In genomic region chr22:28795071-28795693, GRCh38 we compare ENCODE assay signal across 15 cellular contexts. TPM values are rescaled to one million over a fixed set of nuclear protein-coding genes. Genes with fewer than 3 reads are reported as not detected.
DNase-seq lines count a peak whose midpoint lies in the region; ATAC-seq, FAIRE-seq and TF ChIP-seq lines count a peak whose summit lies in the region.
"Had no signal": no experiment of that assay in that cellular context is flagged by ENCODE, and none has a peak within 500 bp of the region (broad histone marks: within the 10 kb centered on the region; RNA-seq: fewer than 3 reads in every experiment).

No MANE protein-coding gene starts in this region.

- BruUV-seq in IMR-90 (replicated peaks; lab: Mats Ljungman, UMichigan): TSS peak; percentile 17

- DNase-seq in DMS53 (lab: John Stamatoyannopoulos, UW) (peak; percentile 25), DMS53 treated with DMSO at 0.1 percent for 48 hours (lab: John Stamatoyannopoulos, UW; ENCODE audit: unreplicated experiment) (no peak), IMR-90 (no peak), body of pancreas (peak in 1 of 4 donors; percentile 45), pancreas (peak in 2 of 6 donors; percentile 42 to 49)
- DNase-seq: activated T-cell treated with anti-CD3 and anti-CD28 coated beads, Interleukin-2, amount 50 U/mL, for 4 hours; Kasumi-1; WERI-Rb-1 had no signal

- H3K79me1 ChIP-seq in IMR-90 (ENCODE audit: low read depth in 1 of 2, low read length in 2 of 2): peaks cover 19 to 43% of the 10 kb centered on the region in 2 experiments

- no peak overlapping the region for H3K18ac ChIP-seq in IMR-90 (ENCODE audit: low read depth, low read length)

- no peaks in the 10 kb centered on the region for H3K4me1 ChIP-seq in IMR-90 (ENCODE audit: control insufficient read depth, insufficient read depth, low read length)
- H3K4me1 ChIP-seq in body of pancreas: peaks cover 55% of the 10 kb centered on the region
- peaks cover 0 to 21% (median 0%) of the 10 kb centered on the region in 3 donors for H3K4me1 ChIP-seq in pancreas
- H3K4me1 ChIP-seq: SJSA1 had no signal

- intact Hi-C loops in IMR-90 (cut with micrococcal nuclease): loop anchor here (10.0 kb wide), 1 partner anchor 190 kb away; no protein-coding TSS in a partner anchor
- intact Hi-C loops in body of pancreas (cut with DNase I): no loop called here
- intact Hi-C loops in pancreas (cut with DNase I): no loop called here

- no peak overlapping the region for H3K23ac ChIP-seq in IMR-90 (ENCODE audit: low read depth, low read length)

- no peak for TF ChIP-seq CTCF in IMR-90 (conservative IDR thresholded peaks at IDR 0.05; ENCODE audit: low read depth, low read length)
- no peak for TF ChIP-seq CTCF in body of pancreas (IDR thresholded peaks at IDR 0.05)
- no peak for TF ChIP-seq CTCF in pancreas (IDR thresholded peaks at IDR 0.05)

- H3K36me3 ChIP-seq in IMR-90 (ENCODE audit: control insufficient read depth, insufficient read depth, low read length) (peaks cover 33% of the 10 kb centered on the region), body of pancreas (replicated peaks in 1 of 2; ENCODE audit: insufficient read depth in 1 of 2, low read depth in 2 of 2) (peaks cover 16 to 32% of the 10 kb centered on the region in 2 donors), pancreas (peaks cover 0 to 55% (median 44%) of the 10 kb centered on the region in 3 donors)

- ATAC-seq in IMR-90 (ENCODE audit: low read depth): no peak
- no peak for ATAC-seq in body of pancreas
- peak in 1 of 4 donors; percentile 7 for ATAC-seq in pancreas
- ATAC-seq in HG02763 (IDR thresholded peaks at IDR 0.05; ENCODE audit: unreplicated experiment): no peak
- no peak for ATAC-seq in GM21529 (IDR thresholded peaks at IDR 0.05; ENCODE audit: unreplicated experiment)
- ATAC-seq in GM21786 (IDR thresholded peaks at IDR 0.05; ENCODE audit: unreplicated experiment): no peak
- ATAC-seq: activated T-cell treated with anti-CD3 and anti-CD28 coated beads, Interleukin-2, amount 50 U/mL, for 4 hours had no signal

- in situ Hi-C loops in IMR-90 (cut with MboI; ENCODE audit: low sequenced_read_pairs): no loop called here

- TF ChIP-seq RAD21 in IMR-90 (IDR thresholded peaks at IDR 0.05; ENCODE audit: low read length): no peak

- no peak overlapping the region for H3K4ac ChIP-seq in IMR-90 (ENCODE audit: low read depth, low read length)

- CTCF ChIA-PET in IMR-90 (lab: Yijun Ruan, JAX): no interaction called here

- no peak for TF ChIP-seq POLR2A in IMR-90 (IDR thresholded peaks at IDR 0.05; ENCODE audit: low read depth, low read length)
- no peak for TF ChIP-seq POLR2A in body of pancreas (IDR thresholded peaks at IDR 0.05)

- no peak overlapping the region for H2AFZ ChIP-seq in IMR-90 (replicated peaks; ENCODE audit: low read length, poor library complexity)

- H3K9me3 ChIP-seq in IMR-90 (ENCODE audit: control insufficient read depth, insufficient read depth, low read length) (no peaks in the 10 kb centered on the region), body of pancreas (no peaks in the 10 kb centered on the region), pancreas (no peaks in the 10 kb centered on the region)
- H3K9me3 ChIP-seq: SJSA1 had no signal

- POLR2A ChIA-PET in IMR-90 (lab: Charles Lee; ENCODE audit: unreplicated experiment): no interaction called here

- H4K5ac ChIP-seq in IMR-90 (ENCODE audit: low read depth, low read length): no peak overlapping the region

- no peak overlapping the region for H3K56ac ChIP-seq in IMR-90 (ENCODE audit: extremely low read depth, insufficient read depth, low read length)

- H3K9ac ChIP-seq in IMR-90 (ENCODE audit: low read depth, low read length): no peak overlapping the region

- H2BK20ac ChIP-seq in IMR-90 (ENCODE audit: low read depth, low read length): no peak overlapping the region

- no peak overlapping the region for H3K4me2 ChIP-seq in IMR-90 (ENCODE audit: low read depth, low read length)

- no peak overlapping the region for H2BK15ac ChIP-seq in IMR-90 (ENCODE audit: low read depth, low read length)

- H3K27ac ChIP-seq in IMR-90 (ENCODE audit: insufficient read depth, low read length) (no peak overlapping the region), body of pancreas (peak overlapping the region; percentile 53 to 100 (median 100)), pancreas (peak overlapping the region in 3 of 4 donors; percentile 97 to 100 (median 99))
- H3K27ac ChIP-seq: SJSA1, WERI-Rb-1 had no signal

- no peak overlapping the region for H2BK120ac ChIP-seq in IMR-90 (ENCODE audit: low read depth, low read length)

- WGBS in IMR-90 (ENCODE audit: extremely low coverage in 2 of 2, insufficient read length in 1 of 2), 2 experiments: 60% methylated on average over 1 of the region's 6 CpGs; no CpG with 5 or more reads in 1 of the 2 experiments
- 22 to 35% methylated on average over 4 to 6 of the region's 6 CpGs for WGBS in body of pancreas, 2 donors
- WGBS in pancreas, 2 donors: 31 to 33% methylated on average over 6 of the region's 6 CpGs

- FAIRE-seq in pancreas (lab: Jason Lieb, UNC): no peak
- FAIRE-seq: A204.1, endometrium, keratinocyte had no signal

- no peaks in the 10 kb centered on the region for H3K27me3 ChIP-seq in IMR-90 (ENCODE audit: control insufficient read depth, insufficient read depth, low read length)
- H3K27me3 ChIP-seq in body of pancreas: no peaks in the 10 kb centered on the region
- no peaks in the 10 kb centered on the region for H3K27me3 ChIP-seq in pancreas
- H3K27me3 ChIP-seq: SJSA1 had no signal

- no peak overlapping the region for H4K91ac ChIP-seq in IMR-90 (ENCODE audit: insufficient read depth, low read depth, low read length)

- no peak overlapping the region for H2BK5ac ChIP-seq in IMR-90 (ENCODE audit: low read depth, low read length, poor library complexity, severe bottlenecking)

- H2AK5ac ChIP-seq in IMR-90 (ENCODE audit: low read depth, low read length): no peak overlapping the region

- H4K8ac ChIP-seq in IMR-90 (ENCODE audit: low read depth in 2 of 2, low read length in 2 of 2): no peak overlapping the region

- peaks cover 55% of the 10 kb centered on the region for H4K20me1 ChIP-seq in IMR-90 (ENCODE audit: insufficient read depth, low read length)

- H3K14ac ChIP-seq in IMR-90 (replicated peaks; ENCODE audit: low read depth, low read length): no peak overlapping the region

- dilution Hi-C loops in IMR-90 (cut with HindIII; ENCODE audit: low sequenced_read_pairs, unreplicated experiment): no loop called here

- H3K9me1 ChIP-seq in IMR-90 (ENCODE audit: insufficient read depth, low read length): peaks cover 8% of the 10 kb centered on the region; the same call in 1 of the 2 replicates

- no peak overlapping the region for H2AK9ac ChIP-seq in IMR-90 (replicated peaks; ENCODE audit: low read depth, low read length, poor library complexity)

- H3K4me3 ChIP-seq in IMR-90 (ENCODE audit: insufficient read depth, low read depth, low read length) (no peak overlapping the region), body of pancreas (peak overlapping the region; percentile 8 to 21), pancreas (peak overlapping the region; percentile 80 to 94 (median 88))
- H3K4me3 ChIP-seq: SJSA1 had no signal

TF ChIP-seq in IMR-90, 13 proteins besides CTCF, POLR2A, EP300 and RAD21 (continues in another document):
- no peak for TF ChIP-seq CEBPB (IDR thresholded peaks at IDR 0.05; ENCODE audit: low read depth, low read length)
- no peak for TF ChIP-seq RFX5 (IDR thresholded peaks at IDR 0.05; ENCODE audit: low read depth, low read length)
- no peak for TF ChIP-seq SMC3 (IDR thresholded peaks at IDR 0.05; ENCODE audit: low read depth, low read length)
- no peak for TF ChIP-seq MXI1 (IDR thresholded peaks at IDR 0.05; ENCODE audit: borderline replicate concordance, low read depth, low read length)
- TF ChIP-seq MAFK (IDR thresholded peaks at IDR 0.05; ENCODE audit: low read depth, low read length): no peak
- no peak for TF ChIP-seq NFE2L2 (IDR thresholded peaks at IDR 0.05; ENCODE audit: low read depth, low read length)
- TF ChIP-seq, protein P1, sequence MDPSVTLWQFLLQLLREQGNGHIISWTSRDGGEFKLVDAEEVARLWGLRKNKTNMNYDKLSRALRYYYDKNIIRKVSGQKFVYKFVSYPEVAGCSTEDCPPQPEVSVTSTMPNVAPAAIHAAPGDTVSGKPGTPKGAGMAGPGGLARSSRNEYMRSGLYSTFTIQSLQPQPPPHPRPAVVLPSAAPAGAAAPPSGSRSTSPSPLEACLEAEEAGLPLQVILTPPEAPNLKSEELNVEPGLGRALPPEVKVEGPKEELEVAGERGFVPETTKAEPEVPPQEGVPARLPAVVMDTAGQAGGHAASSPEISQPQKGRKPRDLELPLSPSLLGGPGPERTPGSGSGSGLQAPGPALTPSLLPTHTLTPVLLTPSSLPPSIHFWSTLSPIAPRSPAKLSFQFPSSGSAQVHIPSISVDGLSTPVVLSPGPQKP (IDR thresholded peaks at IDR 0.05; ENCODE audit: borderline replicate concordance, low read depth, low read length): no peak
- no peak for TF ChIP-seq RCOR1 (IDR thresholded peaks at IDR 0.05; ENCODE audit: insufficient replicate concordance, low read length)

RNA-seq across cellular contexts. Expression of gene XBP1, which starts 5.2 kb away (rescaled TPM):
- 195 and 223 TPM in 2 replicates for total RNA-seq in IMR-90 (2012; rRNA removed)
- 93.8 and 95.0 TPM in 2 replicates for polyA plus RNA-seq in IMR-90 (2012; rRNA removed)
- 62.2 and 70.7 TPM in 2 replicates for polyA plus RNA-seq in IMR-90 (2012; cell fraction: cytosol; rRNA removed)
- polyA plus RNA-seq in IMR-90 (2012; cell fraction: nucleus; rRNA removed; ENCODE audit: low replicate concordance): 58.3 and 110 TPM in 2 replicates
- 100 to 1,000 TPM; 642 to 771 TPM for total RNA-seq in body of pancreas
- 100 to 1,000 TPM; 505 to 974 (median 718) TPM for total RNA-seq in pancreas
- 100 to 1,000 TPM; 178 to 250 TPM for polyA plus RNA-seq in pancreas

RNA-seq across cellular contexts. Expression of gene CCDC117, which starts 22.7 kb away (rescaled TPM):
- total RNA-seq in IMR-90 (2012; rRNA removed) (7.0 and 15.6 TPM in 2 replicates), body of pancreas (10 to 100 TPM; 13.8 to 16.3 TPM), pancreas (10 to 100 TPM in 3 of 6 donors, 1 to 10 TPM in 3; 7.8 to 15.7 (median 10.0) TPM)
- polyA plus RNA-seq in IMR-90 (2012; rRNA removed) (4.2 and 5.9 TPM in 2 replicates), pancreas (1 to 10 TPM; 5.1 to 5.3 TPM)
- 1.4 and 1.7 TPM in 2 replicates for polyA plus RNA-seq in IMR-90 (2012; cell fraction: cytosol; rRNA removed)
- 0.91 and 3.1 TPM in 2 replicates for polyA plus RNA-seq in IMR-90 (2012; cell fraction: nucleus; rRNA removed; ENCODE audit: low replicate concordance)

RNA-seq across cellular contexts. Expression of gene HSCB, which starts 53.3 kb away (rescaled TPM):
- 5.4 and 9.4 TPM in 2 replicates for total RNA-seq in IMR-90 (2012; rRNA removed)
- 13.2 and 13.4 TPM in 2 replicates for polyA plus RNA-seq in IMR-90 (2012; rRNA removed)
- polyA plus RNA-seq in IMR-90 (2012; cell fraction: cytosol; rRNA removed): 13.5 and 15.5 TPM in 2 replicates
- 2.7 and 3.8 TPM in 2 replicates for polyA plus RNA-seq in IMR-90 (2012; cell fraction: nucleus; rRNA removed; ENCODE audit: low replicate concordance)
- total RNA-seq in body of pancreas: 10 to 100 TPM; 11.7 to 14.2 TPM
- total RNA-seq in pancreas: 1 to 10 TPM; 7.0 to 9.3 (median 7.8) TPM
- 10 to 100 TPM; 14.1 to 17.7 TPM for polyA plus RNA-seq in pancreas

RNA-seq across cellular contexts. Expression of gene CHEK2, which starts 53.6 kb away (rescaled TPM):
- 9.9 and 11.4 TPM in 2 replicates for total RNA-seq in IMR-90 (2012; rRNA removed)
- 11.6 and 16.1 TPM in 2 replicates for polyA plus RNA-seq in IMR-90 (2012; rRNA removed)
- 5.3 and 7.8 TPM in 2 replicates for polyA plus RNA-seq in IMR-90 (2012; cell fraction: cytosol; rRNA removed)
- 12.6 and 34.5 TPM in 2 replicates for polyA plus RNA-seq in IMR-90 (2012; cell fraction: nucleus; rRNA removed; ENCODE audit: low replicate concordance)
- 1 to 10 TPM in 1 of 2 donors, under 1 TPM in 1; 0.66 to 2.1 TPM for total RNA-seq in body of pancreas
- 1 to 10 TPM in 5 of 6 donors, under 1 TPM in 1; 0.83 to 4.6 (median 2.3) TPM for total RNA-seq in pancreas
- polyA plus RNA-seq in pancreas: 1 to 10 TPM; 3.2 to 4.0 TPM
